ENCODE assay signal across 9 cellular contexts in genomic region chr7:154744226-154744860, GRCh38.
DNase-seq lines count a peak whose midpoint lies in the region; ATAC-seq and TF ChIP-seq lines count a peak whose summit lies in the region.
"Had no signal": no experiment of that assay in that cellular context is flagged by ENCODE, and none has a peak within 500 bp of the region (broad histone marks: within the 10 kb centered on the region; RNA-seq: fewer than 3 reads in every experiment).

No MANE protein-coding gene starts in this region.

- H3K36me3 ChIP-seq in PC-9 (ENCODE audit: low read depth) (no peaks in the 10 kb centered on the region), parathyroid adenoma (ENCODE audit: control insufficient read depth, insufficient read depth, low read length) (no peaks in the 10 kb centered on the region)
- H3K36me3 ChIP-seq: BLaER1 treated with 17β-estradiol and CSF1 and Interleukin-3, amounts not matched to agents 10 nM and 100 nM had no signal

- H3K9me3 ChIP-seq in PC-9 (ENCODE audit: insufficient read depth, low read depth): no peaks in the 10 kb centered on the region
- no peaks in the 10 kb centered on the region for H3K9me3 ChIP-seq in parathyroid adenoma (ENCODE audit: control insufficient read depth, low read length)
- H3K9me3 ChIP-seq: BLaER1 treated with 17β-estradiol and CSF1 and Interleukin-3, amounts not matched to agents 10 nM and 100 nM had no signal

- TF ChIP-seq CTCF in PC-9 (conservative IDR thresholded peaks at IDR 0.05): peak; percentile 97
- peak; percentile 66 for TF ChIP-seq CTCF in epithelial cell of proximal tubule (conservative IDR thresholded peaks at IDR 0.05; ENCODE audit: low read depth, low read length)
- peak; percentile 82 for TF ChIP-seq CTCF in parathyroid adenoma (IDR thresholded peaks at IDR 0.05)

- POLR2A ChIA-PET in PC-9 (lab: Charles Lee; ENCODE audit: unreplicated experiment): no interaction called here

- intact Hi-C loops in PC-9 (cut with micrococcal nuclease; ENCODE audit: unreplicated experiment): no loop called here

- H3K27me3 ChIP-seq in PC-9 (ENCODE audit: insufficient read depth, low read depth): peaks cover 90% of the 10 kb centered on the region
- H3K27me3 ChIP-seq in parathyroid adenoma (ENCODE audit: control insufficient read depth, insufficient read depth, low read length): no peaks in the 10 kb centered on the region
- H3K27me3 ChIP-seq: BLaER1 treated with 17β-estradiol and CSF1 and Interleukin-3, amounts not matched to agents 10 nM and 100 nM had no signal

- H3K4me2 ChIP-seq in PC-9 (no peak overlapping the region), parathyroid adenoma (ENCODE audit: low read length) (no peak overlapping the region)
- H3K4me2 ChIP-seq: BLaER1 treated with 17β-estradiol and CSF1 and Interleukin-3, amounts not matched to agents 10 nM and 100 nM had no signal

- H4K20me1 ChIP-seq in PC-9 (ENCODE audit: insufficient read depth): no peaks in the 10 kb centered on the region
- H4K20me1 ChIP-seq: BLaER1 treated with 17β-estradiol and CSF1 and Interleukin-3, amounts not matched to agents 10 nM and 100 nM had no signal

- no peaks in the 10 kb centered on the region for H3F3A ChIP-seq in PC-9 (ENCODE audit: insufficient read depth, low read depth)

- H3K4me3 ChIP-seq in PC-9 (no peak overlapping the region), epithelial cell of proximal tubule (ENCODE audit: low read depth, low read length) (no peak overlapping the region), parathyroid adenoma (ENCODE audit: low read depth, low read length) (no peak overlapping the region)
- H3K4me3 ChIP-seq: BLaER1 treated with 17β-estradiol and CSF1 and Interleukin-3, amounts not matched to agents 10 nM and 100 nM had no signal

- H3K9me2 ChIP-seq in PC-9 (ENCODE audit: insufficient read depth): no peaks in the 10 kb centered on the region

- no TSS peak for BruUV-seq in PC-9 (replicated peaks; lab: Mats Ljungman, UMichigan)

- H3K27ac ChIP-seq in PC-9 (no peak overlapping the region), parathyroid adenoma (no peak overlapping the region)
- H3K27ac ChIP-seq: BLaER1 treated with 17β-estradiol and CSF1 and Interleukin-3, amounts not matched to agents 10 nM and 100 nM had no signal

- H2AFZ ChIP-seq in PC-9 (no peak overlapping the region), parathyroid adenoma (peak overlapping the region; percentile 31)

- peak; percentile 13 to 39 (median 28) for DNase-seq in NCI-H1417 (lab: John Stamatoyannopoulos, UW)
- no peak for DNase-seq in NCI-H1417 treated with DMSO at 0.1 percent for 48 hours (lab: John Stamatoyannopoulos, UW)
- peak in 1 of 2 experiments; percentile 34 for DNase-seq in PC-9
- no peak for DNase-seq in epithelial cell of proximal tubule (ENCODE audit: low read depth)
- DNase-seq in NK-92 treated with Interleukin-12 subunit alpha and Interleukin-12 subunit beta, amount 100 ng/mL, for 24 hours (lab: John Stamatoyannopoulos, UW): no peak

- H3K4me1 ChIP-seq in PC-9 (replicated peaks; ENCODE audit: insufficient read depth) (no peaks in the 10 kb centered on the region), parathyroid adenoma (no peaks in the 10 kb centered on the region)
- H3K4me1 ChIP-seq: BLaER1 treated with 17β-estradiol and CSF1 and Interleukin-3, amounts not matched to agents 10 nM and 100 nM had no signal

- ATAC-seq in HG02759 (IDR thresholded peaks at IDR 0.05; ENCODE audit: unreplicated experiment): peak; percentile 81
- ATAC-seq in GM21737 (IDR thresholded peaks at IDR 0.05; ENCODE audit: unreplicated experiment): no peak

- CTCF ChIA-PET in PC-9 (lab: Charles Lee): no interaction called here

- H3K79me2 ChIP-seq in PC-9 (ENCODE audit: low read depth) (no peaks in the 10 kb centered on the region), parathyroid adenoma (no peaks in the 10 kb centered on the region)

- no peak overlapping the region for H3K9ac ChIP-seq in parathyroid adenoma
- H3K9ac ChIP-seq: BLaER1 treated with 17β-estradiol and CSF1 and Interleukin-3, amounts not matched to agents 10 nM and 100 nM had no signal

Comparison
In these comparisons a context has a peak if more than half of its experiments do, and no peak if none do; other contexts are left out.
1. DNase-seq: peak in NCI-H1417 (3 of 3); none in NCI-H1417 treated with DMSO at 0.1 percent for 48 hours (single experiment), epithelial cell of proximal tubule (single experiment) and NK-92 treated with Interleukin-12 subunit alpha and Interleukin-12 subunit beta, amount 100 ng/mL, for 24 hours (single experiment).
2. Peak in every context shown above with its lines, with median percentiles within 50 percentile points of each other: CTCF ChIP-seq.